ENCODE assay signal across 1 cellular context in the genomic region with DNA sequence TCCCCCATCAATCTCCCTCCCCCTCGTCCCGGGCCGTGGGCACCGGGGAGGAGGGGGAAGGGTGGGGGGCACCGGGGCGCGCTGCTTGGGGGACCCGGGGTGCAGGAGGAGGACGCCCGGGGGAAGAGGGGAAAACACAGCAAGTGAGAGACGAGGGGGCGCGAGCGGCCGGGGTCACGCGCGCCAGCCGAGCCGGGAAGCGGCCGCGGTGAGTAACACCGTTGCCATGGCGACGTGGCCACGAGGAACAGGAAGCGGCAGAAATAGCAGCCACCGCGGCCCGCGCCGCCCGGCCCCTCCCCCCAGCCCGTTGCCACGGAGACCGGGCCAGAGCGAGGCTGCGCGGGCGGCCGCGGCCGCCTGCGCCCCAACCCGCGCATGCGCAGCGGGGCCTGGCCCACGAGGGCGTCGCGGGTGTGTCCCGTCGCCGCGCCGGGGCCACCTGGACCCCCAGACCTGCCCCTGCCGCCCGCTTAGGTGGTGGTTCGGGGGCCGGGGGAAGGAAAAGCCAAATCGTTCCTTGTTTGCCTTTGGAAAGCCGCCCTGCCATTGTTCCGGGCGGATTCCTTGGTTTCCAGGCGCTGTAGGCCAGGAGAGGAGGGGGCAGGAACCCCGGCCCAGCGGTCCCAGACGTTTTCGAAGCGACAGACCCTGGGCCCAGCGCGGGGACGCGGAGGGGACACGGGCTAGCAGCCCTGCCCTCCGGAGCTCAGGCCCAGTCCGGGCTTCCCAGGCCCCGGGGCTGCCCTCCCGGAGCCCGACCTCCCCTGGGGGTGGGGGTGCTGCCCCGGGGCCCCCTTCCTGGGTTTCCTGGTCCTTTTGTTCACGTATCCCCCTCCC.
TF ChIP-seq lines count a peak whose summit lies in the region.

No MANE protein-coding gene starts in this region.

TF ChIP-seq in K562, 482 proteins besides CTCF, POLR2A, EP300 and RAD21 (continued from another document and continues in another):
- TF ChIP-seq, protein P1, sequence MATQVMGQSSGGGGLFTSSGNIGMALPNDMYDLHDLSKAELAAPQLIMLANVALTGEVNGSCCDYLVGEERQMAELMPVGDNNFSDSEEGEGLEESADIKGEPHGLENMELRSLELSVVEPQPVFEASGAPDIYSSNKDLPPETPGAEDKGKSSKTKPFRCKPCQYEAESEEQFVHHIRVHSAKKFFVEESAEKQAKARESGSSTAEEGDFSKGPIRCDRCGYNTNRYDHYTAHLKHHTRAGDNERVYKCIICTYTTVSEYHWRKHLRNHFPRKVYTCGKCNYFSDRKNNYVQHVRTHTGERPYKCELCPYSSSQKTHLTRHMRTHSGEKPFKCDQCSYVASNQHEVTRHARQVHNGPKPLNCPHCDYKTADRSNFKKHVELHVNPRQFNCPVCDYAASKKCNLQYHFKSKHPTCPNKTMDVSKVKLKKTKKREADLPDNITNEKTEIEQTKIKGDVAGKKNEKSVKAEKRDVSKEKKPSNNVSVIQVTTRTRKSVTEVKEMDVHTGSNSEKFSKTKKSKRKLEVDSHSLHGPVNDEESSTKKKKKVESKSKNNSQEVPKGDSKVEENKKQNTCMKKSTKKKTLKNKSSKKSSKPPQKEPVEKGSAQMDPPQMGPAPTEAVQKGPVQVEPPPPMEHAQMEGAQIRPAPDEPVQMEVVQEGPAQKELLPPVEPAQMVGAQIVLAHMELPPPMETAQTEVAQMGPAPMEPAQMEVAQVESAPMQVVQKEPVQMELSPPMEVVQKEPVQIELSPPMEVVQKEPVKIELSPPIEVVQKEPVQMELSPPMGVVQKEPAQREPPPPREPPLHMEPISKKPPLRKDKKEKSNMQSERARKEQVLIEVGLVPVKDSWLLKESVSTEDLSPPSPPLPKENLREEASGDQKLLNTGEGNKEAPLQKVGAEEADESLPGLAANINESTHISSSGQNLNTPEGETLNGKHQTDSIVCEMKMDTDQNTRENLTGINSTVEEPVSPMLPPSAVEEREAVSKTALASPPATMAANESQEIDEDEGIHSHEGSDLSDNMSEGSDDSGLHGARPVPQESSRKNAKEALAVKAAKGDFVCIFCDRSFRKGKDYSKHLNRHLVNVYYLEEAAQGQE (CRISPR knock-in tag; IDR thresholded peaks at IDR 0.05; ENCODE audit: low read depth) = peak; percentile 74; the same call in 1 of the 2 replicates
- TF ChIP-seq SIN3A (IDR thresholded peaks at IDR 0.05; ENCODE audit: borderline replicate concordance in 2 of 2, control insufficient read depth in 1 of 2, low read depth in 2 of 2, low read length in 2 of 2) = peak in 1 of 2 experiments; percentile 56; a peak in 2 of 4 replicates
- TF ChIP-seq, protein P2, sequence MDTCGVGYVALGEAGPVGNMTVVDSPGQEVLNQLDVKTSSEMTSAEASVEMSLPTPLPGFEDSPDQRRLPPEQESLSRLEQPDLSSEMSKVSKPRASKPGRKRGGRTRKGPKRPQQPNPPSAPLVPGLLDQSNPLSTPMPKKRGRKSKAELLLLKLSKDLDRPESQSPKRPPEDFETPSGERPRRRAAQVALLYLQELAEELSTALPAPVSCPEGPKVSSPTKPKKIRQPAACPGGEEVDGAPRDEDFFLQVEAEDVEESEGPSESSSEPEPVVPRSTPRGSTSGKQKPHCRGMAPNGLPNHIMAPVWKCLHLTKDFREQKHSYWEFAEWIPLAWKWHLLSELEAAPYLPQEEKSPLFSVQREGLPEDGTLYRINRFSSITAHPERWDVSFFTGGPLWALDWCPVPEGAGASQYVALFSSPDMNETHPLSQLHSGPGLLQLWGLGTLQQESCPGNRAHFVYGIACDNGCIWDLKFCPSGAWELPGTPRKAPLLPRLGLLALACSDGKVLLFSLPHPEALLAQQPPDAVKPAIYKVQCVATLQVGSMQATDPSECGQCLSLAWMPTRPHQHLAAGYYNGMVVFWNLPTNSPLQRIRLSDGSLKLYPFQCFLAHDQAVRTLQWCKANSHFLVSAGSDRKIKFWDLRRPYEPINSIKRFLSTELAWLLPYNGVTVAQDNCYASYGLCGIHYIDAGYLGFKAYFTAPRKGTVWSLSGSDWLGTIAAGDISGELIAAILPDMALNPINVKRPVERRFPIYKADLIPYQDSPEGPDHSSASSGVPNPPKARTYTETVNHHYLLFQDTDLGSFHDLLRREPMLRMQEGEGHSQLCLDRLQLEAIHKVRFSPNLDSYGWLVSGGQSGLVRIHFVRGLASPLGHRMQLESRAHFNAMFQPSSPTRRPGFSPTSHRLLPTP (IDR thresholded peaks at IDR 0.05; ENCODE audit: borderline replicate concordance, extremely low read depth, insufficient read length) = no peak
- 0 out of 2 replicates have a peak, but pooled peaks have one; percentile 31 for TF ChIP-seq ZSCAN32 (CRISPR knock-in tag; IDR thresholded peaks at IDR 0.05)
- TF ChIP-seq ZNF668 (CRISPR knock-in tag; IDR thresholded peaks at IDR 0.05) = 0 out of 2 replicates have a peak, but pooled peaks have one; percentile 52
- TF ChIP-seq GTF2E2 (tag; IDR thresholded peaks at IDR 0.05) = no peak
- TF ChIP-seq RCOR1 (IDR thresholded peaks at IDR 0.05; ENCODE audit: borderline replicate concordance in 1 of 2, low read depth in 2 of 2, low read length in 2 of 2) = peak in 1 of 2 experiments; percentile 48; a peak in 1 of 4 replicates
- TF ChIP-seq, protein P3, sequence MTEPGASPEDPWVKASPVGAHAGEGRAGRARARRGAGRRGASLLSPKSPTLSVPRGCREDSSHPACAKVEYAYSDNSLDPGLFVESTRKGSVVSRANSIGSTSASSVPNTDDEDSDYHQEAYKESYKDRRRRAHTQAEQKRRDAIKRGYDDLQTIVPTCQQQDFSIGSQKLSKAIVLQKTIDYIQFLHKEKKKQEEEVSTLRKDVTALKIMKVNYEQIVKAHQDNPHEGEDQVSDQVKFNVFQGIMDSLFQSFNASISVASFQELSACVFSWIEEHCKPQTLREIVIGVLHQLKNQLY (CRISPR knock-in tag; conservative IDR thresholded peaks at IDR 0.05) = 0 out of 4 replicates have a peak, but pooled peaks of 1 of the 2 experiments have one; percentile 43
- peak; percentile 96 for TF ChIP-seq FOXJ2 (tag; IDR thresholded peaks at IDR 0.05)
- TF ChIP-seq HNRNPH1 (optimal IDR thresholded peaks at IDR 0.05; ENCODE audit: low read depth, low read length) = no peak
- TF ChIP-seq KLF6 (CRISPR knock-in tag; IDR thresholded peaks at IDR 0.05; ENCODE audit: borderline replicate concordance) = peak; percentile 68; the same call in 1 of the 2 replicates
- TF ChIP-seq HMGN3 (IDR thresholded peaks at IDR 0.05; ENCODE audit: borderline replicate concordance, extremely low read depth, insufficient read length, low read depth, low read length) = peak; percentile 91
- peak; percentile 73 for TF ChIP-seq ZBTB40 (IDR thresholded peaks at IDR 0.05)
- no peak for TF ChIP-seq ZBTB40 (CRISPR knock-in tag; IDR thresholded peaks at IDR 0.05)
- TF ChIP-seq ARID4B (CRISPR knock-in tag; IDR thresholded peaks at IDR 0.05) = 0 out of 2 replicates have a peak, but pooled peaks have one; percentile 48
- TF ChIP-seq ELF1 (tag; IDR thresholded peaks at IDR 0.05) = peak; percentile 95
- peak; percentile 23 for TF ChIP-seq RBBP5 (IDR thresholded peaks at IDR 0.05; ENCODE audit: borderline replicate concordance, insufficient read depth, low read length, poor library complexity, severe bottlenecking)
- 0 out of 2 replicates have a peak, but pooled peaks have one; percentile 28 for TF ChIP-seq ZNF695 (CRISPR knock-in tag; IDR thresholded peaks at IDR 0.05)
- TF ChIP-seq NFRKB (IDR thresholded peaks at IDR 0.05; ENCODE audit: low read depth) = peak; percentile 50; the same call in 1 of the 2 replicates
- no peak for TF ChIP-seq KAT8 (IDR thresholded peaks at IDR 0.05; ENCODE audit: low read depth)
- no peak for TF ChIP-seq DACH1 (IDR thresholded peaks at IDR 0.05; ENCODE audit: partially characterized antibody)
- no peak for TF ChIP-seq ZNF431 (CRISPR knock-in tag; IDR thresholded peaks at IDR 0.05)
